Comparison of ENCODE assay signal across 18 cellular contexts in genomic region chr4:4625488-4625887, GRCh38.
DNase-seq lines count a peak whose midpoint lies in the region; ATAC-seq and TF ChIP-seq lines count a peak whose summit lies in the region.
"Had no signal": no experiment of that assay in that cellular context is flagged by ENCODE, and none has a peak within 500 bp of the region (broad histone marks: within the 10 kb centered on the region; RNA-seq: fewer than 3 reads in every experiment).

No MANE protein-coding gene starts in this region.

- peaks cover 6% of the 10 kb centered on the region for H3K9me3 Mint-ChIP-seq in nephron progenitor cell
- H3K9me3 Mint-ChIP-seq: CD4-positive, alpha-beta memory T cell had no signal

- H3K4me3 ChIP-seq in NB4 (ENCODE audit: low read depth, low read length) (no peak overlapping the region), esophagus squamous epithelium (no peak overlapping the region)
- H3K4me3 ChIP-seq: breast epithelium, skin epidermis had no signal

- no peaks in the 10 kb centered on the region for H3K9me3 ChIP-seq in esophagus squamous epithelium
- H3K9me3 ChIP-seq: breast epithelium had no signal

- no peak overlapping the region for H3K4me3 Mint-ChIP-seq in nephron progenitor cell
- H3K4me3 Mint-ChIP-seq: activated naive CD4-positive, alpha-beta T cell treated with anti-CD3 and anti-CD28 coated beads for 36 hours; CD4-positive, alpha-beta memory T cell; T-helper 17 cell had no signal

- no peaks in the 10 kb centered on the region for H3K4me1 ChIP-seq in esophagus squamous epithelium
- H3K4me1 ChIP-seq: breast epithelium had no signal

- no peak for ATAC-seq in GM18520 (IDR thresholded peaks at IDR 0.05; ENCODE audit: unreplicated experiment)
- ATAC-seq: T-helper 17 cell had no signal

- H3K4me1 Mint-ChIP-seq in nephron progenitor cell, result peaks cover 27% of the 10 kb centered on the region
- H3K4me1 Mint-ChIP-seq: CD4-positive, alpha-beta memory T cell; T-helper 17 cell had no signal

- peak; percentile 100 for DNase-seq in EH (ENCODE audit: low read depth)
- DNase-seq in NB4 (ENCODE audit: low read depth), result peak; percentile 48
- peak; percentile 20 to 87 for DNase-seq in T47D (ENCODE audit: low read depth in 1 of 2, low spot score in 1 of 2)
- no peak for DNase-seq in nephron progenitor cell
- DNase-seq in esophagus squamous epithelium (lab: John Stamatoyannopoulos, UW), result no peak
- DNase-seq in hippocampal formation (lab: John Stamatoyannopoulos, UW), result no peak
- no peak for DNase-seq in DMS153 treated with DMSO at 0.1 percent for 48 hours (lab: John Stamatoyannopoulos, UW; ENCODE audit: unreplicated experiment)
- DNase-seq: activated CD8-positive, alpha-beta memory T cell treated with anti-CD3 and anti-CD28 coated beads, Interleukin-2, amount 50 U/mL, for 4 hours; activated naive CD4-positive, alpha-beta T cell treated with anti-CD3 and anti-CD28 coated beads for 36 hours; CD4-positive, alpha-beta memory T cell; effector CD8-positive, alpha-beta T cell; NCI-H2029; occipital lobe; stimulated activated naive CD4-positive, alpha-beta T cell; T-helper 17 cell had no signal

- 59 to 76% methylated on average over 5 of the region's 5 CpGs for WGBS in esophagus squamous epithelium, 2 donors

- peaks cover 4% of the 10 kb centered on the region for H3K27me3 Mint-ChIP-seq in nephron progenitor cell (ENCODE audit: low read depth, poor library complexity)
- H3K27me3 Mint-ChIP-seq: CD4-positive, alpha-beta memory T cell; T-helper 17 cell had no signal

- no peak for TF ChIP-seq CTCF in NB4 (IDR thresholded peaks at IDR 0.05; ENCODE audit: low read depth, low read length)
- TF ChIP-seq CTCF in nephron progenitor cell (IDR thresholded peaks at IDR 0.05), result no peak
- no peak for TF ChIP-seq CTCF in esophagus squamous epithelium (IDR thresholded peaks at IDR 0.05)

- no peak for TF ChIP-seq POLR2A in NB4 (IDR thresholded peaks at IDR 0.05; ENCODE audit: extremely low read depth, insufficient read length)
- TF ChIP-seq POLR2A in esophagus squamous epithelium (IDR thresholded peaks at IDR 0.05), result no peak

- H3K27ac Mint-ChIP-seq in nephron progenitor cell, result peak overlapping the region; percentile 27
- H3K27ac Mint-ChIP-seq: activated naive CD4-positive, alpha-beta T cell treated with anti-CD3 and anti-CD28 coated beads for 36 hours; CD4-positive, alpha-beta memory T cell; T-helper 17 cell had no signal

- H3K27me3 ChIP-seq in esophagus squamous epithelium, result no peaks in the 10 kb centered on the region
- H3K27me3 ChIP-seq: breast epithelium had no signal

- peaks cover 19% of the 10 kb centered on the region for H3K36me3 Mint-ChIP-seq in nephron progenitor cell (ENCODE audit: low read depth)

- no peak overlapping the region for H3K27ac ChIP-seq in esophagus squamous epithelium
- H3K27ac ChIP-seq: breast epithelium, skin epidermis had no signal

- no peaks in the 10 kb centered on the region for H3K36me3 ChIP-seq in esophagus squamous epithelium
- H3K36me3 ChIP-seq: breast epithelium had no signal

- intact Hi-C loops in esophagus squamous epithelium (cut with DNase I), result no loop called here

- in situ Hi-C loops in T47D (cut with HindIII; ENCODE audit: low pct_unique_long_range_greater_than_20kb, low sequenced_read_pairs), result no loop called here

Comparison
In these comparisons a context has a peak if more than half of its experiments do, and no peak if none do; other contexts are left out.
1. DNase-seq: peak in EH (single experiment), NB4 (single experiment) and T47D (2 of 2); none in nephron progenitor cell (single experiment), esophagus squamous epithelium (single experiment), hippocampal formation (0 of 2) and DMS153 treated with DMSO at 0.1 percent for 48 hours (single experiment).